In the genomic region with DNA sequence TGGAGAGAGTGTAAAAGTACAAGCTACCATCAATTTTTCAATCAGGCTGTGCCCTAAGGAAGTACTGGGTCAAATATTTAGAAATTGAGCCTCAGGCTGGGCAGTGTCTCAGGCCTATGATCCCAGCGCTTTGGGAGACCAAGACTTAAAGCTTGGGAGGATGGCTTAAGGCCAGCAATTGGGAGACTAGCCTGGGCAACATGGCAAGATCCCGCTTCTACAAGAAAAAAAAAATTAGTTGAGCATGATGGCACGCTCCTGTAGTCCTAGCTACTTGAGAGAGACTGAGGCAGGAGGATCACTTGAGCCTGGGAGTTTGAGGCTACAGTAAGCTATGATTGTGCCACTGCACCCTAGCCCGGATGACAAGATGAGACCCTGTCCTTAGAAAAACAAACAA, we compare ENCODE assay signal across 9 cellular contexts. TPM values are rescaled to one million over a fixed set of nuclear protein-coding genes. Genes with fewer than 3 reads are reported as not detected.
DNase-seq lines count a peak whose midpoint lies in the region; ATAC-seq and TF ChIP-seq lines count a peak whose summit lies in the region.
"Had no signal": no experiment of that assay in that cellular context is flagged by ENCODE, and none has a peak within 500 bp of the region (broad histone marks: within the 10 kb centered on the region; RNA-seq: fewer than 3 reads in every experiment).

No MANE protein-coding gene starts in this region.

- POLR2A ChIA-PET in activated CD4-positive, alpha-beta T cell treated with anti-CD3 and anti-CD28 coated beads, Interleukin-2, amount 10 ng/mL, durations not matched to agents 7 days and 5 days (lab: Charles Lee) = no interaction called here
- POLR2A ChIA-PET in WTC11 (lab: Charles Lee) = no interaction called here

- H3K36me3 Mint-ChIP-seq in activated CD4-positive, alpha-beta T cell treated with anti-CD3 and anti-CD28 coated beads, Interleukin-2, amount 10 ng/mL, durations not matched to agents 7 days and 5 days (ENCODE audit: low read depth) = peaks cover 13% of the 10 kb centered on the region
- H3K36me3 Mint-ChIP-seq in WTC11 = no peaks in the 10 kb centered on the region
- peaks cover 0 to 4% (median 0%) of the 10 kb centered on the region in 3 donors for H3K36me3 Mint-ChIP-seq in immature natural killer cell

- DNase-seq in activated CD4-positive, alpha-beta T cell treated with anti-CD3 and anti-CD28 coated beads, Interleukin-2, amount 10 ng/mL, durations not matched to agents 7 days and 5 days = no peak
- no peak for DNase-seq in activated CD4-positive, alpha-beta T cell treated with anti-CD3 and anti-CD28 coated beads for 4 hours
- no peak for DNase-seq in WTC11 (ENCODE audit: low spot score)
- no peak for DNase-seq in immature natural killer cell
- no peak for DNase-seq in dermis blood vessel endothelial cell
- DNase-seq in midbrain (lab: John Stamatoyannopoulos, UW) = no peak
- DNase-seq in stimulated activated CD4-positive, alpha-beta T cell treated with anti-CD3 and anti-CD28 coated beads, Interleukin-12 subunit alpha, Interleukin-12 subunit beta, amount 100 ng/mL, for 4 hours = no peak
- DNase-seq: amygdala had no signal

- H3K27ac Mint-ChIP-seq in activated CD4-positive, alpha-beta T cell treated with anti-CD3 and anti-CD28 coated beads, Interleukin-2, amount 10 ng/mL, durations not matched to agents 7 days and 5 days = peak overlapping the region; percentile 100
- H3K27ac Mint-ChIP-seq in WTC11 = peak overlapping the region; percentile 100
- peak overlapping the region; percentile 100 for H3K27ac Mint-ChIP-seq in immature natural killer cell

- TF ChIP-seq CTCF in WTC11 (IDR thresholded peaks at IDR 0.05) = no peak

- no peak for ATAC-seq in WTC11

- H3K4me1 Mint-ChIP-seq in activated CD4-positive, alpha-beta T cell treated with anti-CD3 and anti-CD28 coated beads, Interleukin-2, amount 10 ng/mL, durations not matched to agents 7 days and 5 days = peaks cover 40% of the 10 kb centered on the region
- peaks cover 28% of the 10 kb centered on the region for H3K4me1 Mint-ChIP-seq in WTC11
- peaks cover 43 to 46% of the 10 kb centered on the region in 2 donors for H3K4me1 Mint-ChIP-seq in immature natural killer cell

- no peak overlapping the region for H3K4me3 ChIP-seq in stomach smooth muscle (ENCODE audit: low read length in 2 of 2)

- no peaks in the 10 kb centered on the region for H3K9me3 ChIP-seq in stomach smooth muscle (ENCODE audit: control insufficient read depth in 2 of 2, low read length in 2 of 2)

- H3K36me3 ChIP-seq in stomach smooth muscle (ENCODE audit: control insufficient read depth in 2 of 2, insufficient read depth in 2 of 2, low read length in 2 of 2) = no peaks in the 10 kb centered on the region

- H3K4me1 ChIP-seq in stomach smooth muscle (ENCODE audit: control insufficient read depth, insufficient read depth, low read length) = peaks cover 7% of the 10 kb centered on the region

- H3K9me3 Mint-ChIP-seq in activated CD4-positive, alpha-beta T cell treated with anti-CD3 and anti-CD28 coated beads, Interleukin-2, amount 10 ng/mL, durations not matched to agents 7 days and 5 days = no peaks in the 10 kb centered on the region
- H3K9me3 Mint-ChIP-seq in WTC11 (no peaks in the 10 kb centered on the region), immature natural killer cell (no peaks in the 10 kb centered on the region)

- no peaks in the 10 kb centered on the region for H3K27me3 Mint-ChIP-seq in activated CD4-positive, alpha-beta T cell treated with anti-CD3 and anti-CD28 coated beads, Interleukin-2, amount 10 ng/mL, durations not matched to agents 7 days and 5 days
- peaks cover under 1% of the 10 kb centered on the region; the same call in 1 of the 2 replicates for H3K27me3 Mint-ChIP-seq in WTC11 (ENCODE audit: low read depth)
- peaks cover 8 to 13% (median 10%) of the 10 kb centered on the region in 3 donors for H3K27me3 Mint-ChIP-seq in immature natural killer cell (ENCODE audit: low read depth in 3 of 3)

- no peaks in the 10 kb centered on the region for H3K27me3 ChIP-seq in stomach smooth muscle (ENCODE audit: control insufficient read depth in 1 of 2, insufficient read depth in 2 of 2, low read length in 2 of 2)

- H3K4me3 Mint-ChIP-seq in activated CD4-positive, alpha-beta T cell treated with anti-CD3 and anti-CD28 coated beads, Interleukin-2, amount 10 ng/mL, durations not matched to agents 7 days and 5 days = peak overlapping the region; percentile 99
- H3K4me3 Mint-ChIP-seq in WTC11 = peak overlapping the region; percentile 98
- H3K4me3 Mint-ChIP-seq in immature natural killer cell = peak overlapping the region; percentile 99 to 100 (median 100)

- CTCF ChIA-PET in activated CD4-positive, alpha-beta T cell treated with anti-CD3 and anti-CD28 coated beads, Interleukin-2, amount 10 ng/mL, durations not matched to agents 7 days and 5 days (lab: Charles Lee) = interaction anchor here (0.5 to 1.2 kb wide), 3 partner anchors 12 to 71 kb away, joined by 3 to 4 read pairs (median 3); no protein-coding TSS in a partner anchor
- CTCF ChIA-PET in WTC11 (lab: Charles Lee) = no interaction called here

- peak overlapping the region; percentile 99 for H3K27ac ChIP-seq in stomach smooth muscle (ENCODE audit: low read length)

- H3K9ac ChIP-seq in stomach smooth muscle (ENCODE audit: low read length in 2 of 2) = no peak overlapping the region

TF ChIP-seq in WTC11, 78 proteins besides CTCF, POLR2A, EP300 and RAD21 (continues in another document):
- TF ChIP-seq, protein P1, sequence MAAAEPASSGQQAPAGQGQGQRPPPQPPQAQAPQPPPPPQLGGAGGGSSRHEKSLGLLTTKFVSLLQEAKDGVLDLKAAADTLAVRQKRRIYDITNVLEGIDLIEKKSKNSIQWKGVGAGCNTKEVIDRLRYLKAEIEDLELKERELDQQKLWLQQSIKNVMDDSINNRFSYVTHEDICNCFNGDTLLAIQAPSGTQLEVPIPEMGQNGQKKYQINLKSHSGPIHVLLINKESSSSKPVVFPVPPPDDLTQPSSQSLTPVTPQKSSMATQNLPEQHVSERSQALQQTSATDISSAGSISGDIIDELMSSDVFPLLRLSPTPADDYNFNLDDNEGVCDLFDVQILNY (CRISPR knock-in tag; IDR thresholded peaks at IDR 0.05) = no peak
- TF ChIP-seq, protein P2, sequence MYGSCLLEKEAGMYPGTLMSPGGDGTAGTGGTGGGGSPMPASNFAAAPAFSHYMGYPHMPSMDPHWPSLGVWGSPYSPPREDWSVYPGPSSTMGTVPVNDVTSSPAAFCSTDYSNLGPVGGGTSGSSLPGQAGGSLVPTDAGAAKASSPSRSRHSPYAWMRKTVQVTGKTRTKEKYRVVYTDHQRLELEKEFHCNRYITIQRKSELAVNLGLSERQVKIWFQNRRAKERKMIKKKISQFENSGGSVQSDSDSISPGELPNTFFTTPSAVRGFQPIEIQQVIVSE (CRISPR knock-in tag; IDR thresholded peaks at IDR 0.05; ENCODE audit: borderline replicate concordance) = no peak
- no peak for TF ChIP-seq OVOL2 (CRISPR knock-in tag; IDR thresholded peaks at IDR 0.05; ENCODE audit: borderline replicate concordance)
- no peak for TF ChIP-seq ZNF512 (CRISPR knock-in tag; IDR thresholded peaks at IDR 0.05; ENCODE audit: borderline replicate concordance)
- TF ChIP-seq USF2 (CRISPR knock-in tag; IDR thresholded peaks at IDR 0.05) = no peak
- no peak for TF ChIP-seq RORB (CRISPR knock-in tag; IDR thresholded peaks at IDR 0.05)

RNA-seq across cellular contexts. Expression of gene UBP1, which starts 2.0 kb away (rescaled TPM):
- total RNA-seq in activated CD4-positive, alpha-beta T cell treated with anti-CD3 and anti-CD28 coated beads, Interleukin-2, amount 10 ng/mL, durations not matched to agents 7 days and 5 days = 10 to 100 TPM; 63.2 to 76.3 TPM
- total RNA-seq in WTC11 (2021) = 68.5 to 72.6 TPM (median 69.6 TPM) in 3 replicates
- polyA plus RNA-seq in immature natural killer cell = 10 to 100 TPM in 2 of 3 donors, 1 to 10 TPM in 1; 9.5 to 12.4 (median 10.3) TPM
- 47.6 and 81.5 TPM in 2 replicates for total RNA-seq in dermis blood vessel endothelial cell
